ENCODE assay signal across 8 cellular contexts in the genomic region with DNA sequence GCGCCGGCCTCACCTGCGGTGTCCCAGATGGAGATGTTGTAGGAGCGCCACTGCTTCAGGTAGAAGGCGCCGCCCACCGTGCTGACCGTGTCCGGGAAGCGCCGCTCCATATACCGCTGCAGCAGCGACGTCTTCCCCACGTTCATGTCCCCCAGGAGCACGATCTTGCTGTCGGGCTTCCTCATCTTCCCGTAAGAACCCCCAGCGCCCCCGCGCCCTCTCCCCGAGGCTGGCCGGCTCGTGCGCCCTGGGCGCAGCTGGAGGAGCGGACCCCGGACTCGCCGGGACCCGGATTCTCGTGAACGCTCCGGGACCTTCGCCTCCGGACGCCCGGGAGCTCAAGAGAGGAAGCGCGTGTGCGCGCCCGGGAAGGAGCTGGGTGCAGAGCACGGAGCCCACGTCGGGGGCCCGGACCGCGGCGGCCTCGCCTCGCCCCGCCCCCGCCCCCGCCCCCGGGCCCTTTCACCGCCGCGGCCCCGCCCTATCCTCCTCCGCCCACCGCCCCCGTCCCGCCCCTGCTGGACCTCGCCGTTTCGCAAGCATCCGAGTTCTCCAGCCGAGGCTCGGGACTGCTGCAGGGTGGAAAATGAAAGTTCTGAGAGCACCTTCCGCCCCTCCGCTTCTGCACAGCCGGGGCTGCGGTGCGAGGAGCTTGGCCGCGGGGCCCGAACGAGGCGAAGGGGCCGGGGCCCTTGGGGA. TPM values are rescaled to one million over a fixed set of nuclear protein-coding genes. Genes with fewer than 3 reads are reported as not detected.
DNase-seq lines count a peak whose midpoint lies in the region; ATAC-seq and TF ChIP-seq lines count a peak whose summit lies in the region.

A gene with protein sequence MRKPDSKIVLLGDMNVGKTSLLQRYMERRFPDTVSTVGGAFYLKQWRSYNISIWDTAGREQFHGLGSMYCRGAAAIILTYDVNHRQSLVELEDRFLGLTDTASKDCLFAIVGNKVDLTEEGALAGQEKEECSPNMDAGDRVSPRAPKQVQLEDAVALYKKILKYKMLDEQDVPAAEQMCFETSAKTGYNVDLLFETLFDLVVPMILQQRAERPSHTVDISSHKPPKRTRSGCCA (minus strand): TSS at position 388 of the 699 bp plus-strand sequence. CDS start 203 bp downstream, at position 185.

- H3K4me1 Mint-ChIP-seq in activated CD4-positive, alpha-beta T cell treated with anti-CD3 and anti-CD28 coated beads, Interleukin-2, amount 10 ng/mL, durations not matched to agents 7 days and 5 days: peaks cover 33% of the 10 kb centered on the region
- peaks cover 67% of the 10 kb centered on the region for H3K4me1 Mint-ChIP-seq in dendritic cell treated with granulocyte-macrophage colony-stimulating factor and Interleukin-4, amounts not matched to agents 40 ng/mL and 50 ng/mL, for 4 days (ENCODE audit: low read depth)

- no peaks in the 10 kb centered on the region for H3K27me3 ChIP-seq in right lobe of liver

- peaks cover 0 to 28% (median 7%) of the 10 kb centered on the region in 4 donors for H3K4me1 ChIP-seq in right lobe of liver

- intact Hi-C loops in dendritic cell treated with granulocyte-macrophage colony-stimulating factor and Interleukin-4, amounts not matched to agents 40 ng/mL and 50 ng/mL, for 4 days (cut with micrococcal nuclease): loop anchor here (2.0 to 5.0 kb wide), 3 partner anchors 39 to 109 kb away; a partner anchor contains a TSS
- intact Hi-C loops in right lobe of liver (cut with DNase I): loop anchor here in 1 of 2 donors (10.0 kb wide), 1 partner anchor 107 kb away; no protein-coding TSS in a partner anchor

- WGBS in right lobe of liver (ENCODE audit: insufficient coverage, low coverage, low lambda C conversion rate, missing lambda C conversion rate): 0% methylated on average over 19 of the region's 81 CpGs

- H3K27ac ChIP-seq in right lobe of liver: peak within 1 kb of the TSS; percentile 90 to 98 (median 95)

- peaks cover 0 to 3% (median 0%) of the 10 kb centered on the region in 4 donors for H3K36me3 ChIP-seq in right lobe of liver

- DNase-seq in NCI-H524 (lab: John Stamatoyannopoulos, UW): peak; percentile 24 to 46
- DNase-seq in NCI-H524 treated with DMSO at 0.1 percent for 48 hours (lab: John Stamatoyannopoulos, UW): no peak
- peak; percentile 4 for DNase-seq in NCI-H2196 treated with DMSO at 0.1 percent for 48 hours (lab: John Stamatoyannopoulos, UW; ENCODE audit: unreplicated experiment)
- peak; percentile 69 for DNase-seq in activated CD4-positive, alpha-beta T cell treated with anti-CD3 and anti-CD28 coated beads, Interleukin-2, amount 10 ng/mL, durations not matched to agents 7 days and 5 days
- peak; percentile 95 to 96 (median 95) for DNase-seq in right lobe of liver
- DNase-seq in stimulated activated CD4-positive, alpha-beta T cell treated with anti-CD3 and anti-CD28 coated beads, Interleukin-4, amount 100 ng/mL, for 4 hours: peak; percentile 58 to 64

- no peaks in the 10 kb centered on the region for H3K9me3 ChIP-seq in right lobe of liver

- POLR2A ChIA-PET in activated CD4-positive, alpha-beta T cell treated with anti-CD3 and anti-CD28 coated beads, Interleukin-2, amount 10 ng/mL, durations not matched to agents 7 days and 5 days (lab: Charles Lee): interaction anchor here (1.0 kb wide), 2 partner anchors 54 to 106 kb away, joined by 3 to 4 read pairs; a partner anchor contains a TSS

- H3K4me3 ChIP-seq in right lobe of liver: peak within 1 kb of the TSS; percentile 84 to 96 (median 91)

- CTCF ChIA-PET in activated CD4-positive, alpha-beta T cell treated with anti-CD3 and anti-CD28 coated beads, Interleukin-2, amount 10 ng/mL, durations not matched to agents 7 days and 5 days (lab: Charles Lee): interaction anchor here (1.0 kb wide), 1 partner anchor 28 kb away, joined by 3 read pairs; no protein-coding TSS in a partner anchor

- peaks cover 5% of the 10 kb centered on the region for H3K36me3 Mint-ChIP-seq in activated CD4-positive, alpha-beta T cell treated with anti-CD3 and anti-CD28 coated beads, Interleukin-2, amount 10 ng/mL, durations not matched to agents 7 days and 5 days (ENCODE audit: low read depth)
- H3K36me3 Mint-ChIP-seq in dendritic cell treated with granulocyte-macrophage colony-stimulating factor and Interleukin-4, amounts not matched to agents 40 ng/mL and 50 ng/mL, for 4 days (ENCODE audit: low read depth): peaks cover 48% of the 10 kb centered on the region

- H3K27me3 Mint-ChIP-seq in activated CD4-positive, alpha-beta T cell treated with anti-CD3 and anti-CD28 coated beads, Interleukin-2, amount 10 ng/mL, durations not matched to agents 7 days and 5 days: peaks cover 23% of the 10 kb centered on the region
- H3K27me3 Mint-ChIP-seq in dendritic cell treated with granulocyte-macrophage colony-stimulating factor and Interleukin-4, amounts not matched to agents 40 ng/mL and 50 ng/mL, for 4 days: peaks cover 3% of the 10 kb centered on the region

- H3K4me3 Mint-ChIP-seq in activated CD4-positive, alpha-beta T cell treated with anti-CD3 and anti-CD28 coated beads, Interleukin-2, amount 10 ng/mL, durations not matched to agents 7 days and 5 days: peak within 1 kb of the TSS; percentile 94
- peak within 1 kb of the TSS; percentile 88 for H3K4me3 Mint-ChIP-seq in dendritic cell treated with granulocyte-macrophage colony-stimulating factor and Interleukin-4, amounts not matched to agents 40 ng/mL and 50 ng/mL, for 4 days

- ATAC-seq in HG02884 (IDR thresholded peaks at IDR 0.05; ENCODE audit: unreplicated experiment): peak; percentile 54
- peak; percentile 77 to 84 (median 80) for ATAC-seq in right lobe of liver

- no peak for TF ChIP-seq CTCF in right lobe of liver (IDR thresholded peaks at IDR 0.05)

- peak; percentile 79 for TF ChIP-seq POLR2A in right lobe of liver (IDR thresholded peaks at IDR 0.05)

- peak within 1 kb of the TSS; percentile 85 for H3K27ac Mint-ChIP-seq in activated CD4-positive, alpha-beta T cell treated with anti-CD3 and anti-CD28 coated beads, Interleukin-2, amount 10 ng/mL, durations not matched to agents 7 days and 5 days
- peak within 1 kb of the TSS; percentile 86 for H3K27ac Mint-ChIP-seq in dendritic cell treated with granulocyte-macrophage colony-stimulating factor and Interleukin-4, amounts not matched to agents 40 ng/mL and 50 ng/mL, for 4 days

- H3K9me3 Mint-ChIP-seq in activated CD4-positive, alpha-beta T cell treated with anti-CD3 and anti-CD28 coated beads, Interleukin-2, amount 10 ng/mL, durations not matched to agents 7 days and 5 days: no peaks in the 10 kb centered on the region
- H3K9me3 Mint-ChIP-seq in dendritic cell treated with granulocyte-macrophage colony-stimulating factor and Interleukin-4, amounts not matched to agents 40 ng/mL and 50 ng/mL, for 4 days: peaks cover 6% of the 10 kb centered on the region

RNA-seq across cellular contexts. Expression of the gene that starts here (rescaled TPM):
- total RNA-seq in activated CD4-positive, alpha-beta T cell treated with anti-CD3 and anti-CD28 coated beads, Interleukin-2, amount 10 ng/mL, durations not matched to agents 7 days and 5 days: 1 to 10 TPM; 3.2 to 4.1 TPM
- total RNA-seq in right lobe of liver: 10 to 100 TPM; 12.5 to 47.2 (median 36.3) TPM
